Comparison of ENCODE assay signal across 1 cellular context in genomic region chr16:80198265-80198994, GRCh38.
TF ChIP-seq lines count a peak whose summit lies in the region.

No MANE protein-coding gene starts in this region.

TF ChIP-seq in IMR-90, 13 proteins besides CTCF, POLR2A, EP300 and RAD21 (continued from another document):
- TF ChIP-seq NFE2L2 (IDR thresholded peaks at IDR 0.05; ENCODE audit: low read depth, low read length) (no peak), RCOR1 (IDR thresholded peaks at IDR 0.05; ENCODE audit: insufficient replicate concordance, low read length) (no peak), MXI1 (IDR thresholded peaks at IDR 0.05; ENCODE audit: borderline replicate concordance, low read depth, low read length) (no peak)
